Comparison of ENCODE assay signal across 1 cellular context in the genomic region with DNA sequence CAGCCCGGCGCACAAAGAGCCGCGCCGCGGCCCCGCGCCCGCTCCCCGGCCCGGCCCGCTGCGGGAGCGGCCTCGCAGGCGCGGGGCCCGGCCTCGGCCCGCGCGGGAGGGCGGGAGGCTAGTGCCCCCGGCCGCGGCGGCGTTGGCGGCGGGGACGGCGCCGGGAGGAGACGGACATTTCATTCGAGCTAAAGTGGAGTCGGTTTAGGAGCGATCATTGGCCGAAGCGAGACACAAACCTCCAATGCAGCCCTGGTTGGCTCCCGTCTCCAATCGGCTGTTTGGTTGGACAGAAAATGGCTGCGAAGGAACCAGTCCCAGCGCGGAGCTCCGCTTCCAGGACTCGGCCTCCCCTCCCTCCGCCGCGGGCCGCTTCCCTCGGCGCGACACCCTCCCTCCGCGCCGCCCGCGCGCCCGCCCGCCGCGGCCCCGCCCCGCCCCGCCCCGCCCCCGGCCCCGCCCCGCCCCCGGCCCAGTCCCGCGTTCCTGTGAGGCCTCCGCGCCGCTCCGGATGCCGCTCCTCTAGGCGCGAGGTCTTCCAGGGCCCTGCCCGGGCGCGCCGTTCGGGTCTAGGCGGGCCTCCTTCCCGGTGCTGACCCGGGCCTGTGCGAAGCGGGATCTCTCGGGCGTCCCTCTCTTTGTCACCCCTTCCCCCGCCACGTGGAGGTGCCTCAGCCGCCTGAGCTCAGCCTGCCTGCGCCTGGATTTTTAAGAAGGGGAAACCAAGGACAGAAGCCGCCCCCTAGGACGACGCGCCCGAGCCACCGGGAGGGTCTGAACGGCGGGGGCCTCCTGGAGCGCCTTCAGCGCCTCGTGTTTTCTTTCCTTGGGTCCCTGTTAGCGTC.
TF ChIP-seq lines count a peak whose summit lies in the region.

A gene (minus strand): TSS at position 309 of the 845 bp plus-strand sequence. CDS start 2,757 bp downstream, outside the sequence.

TF ChIP-seq in GM12878, 131 proteins besides CTCF, POLR2A, EP300 and RAD21 (continued from another document and continues in another):
- TF ChIP-seq RBBP5 (conservative IDR thresholded peaks at IDR 0.05): no peak
- TF ChIP-seq TCF3 (IDR thresholded peaks at IDR 0.05; ENCODE audit: borderline replicate concordance, insufficient read depth, low read depth, low read length): 0 out of 2 replicates have a peak, but pooled peaks have one; percentile 55
- TF ChIP-seq JUND (IDR thresholded peaks at IDR 0.05; ENCODE audit: low read depth, low read length): peak; percentile 98
- TF ChIP-seq NR2F1 (conservative IDR thresholded peaks at IDR 0.05): no peak
- TF ChIP-seq NFXL1 (IDR thresholded peaks at IDR 0.05; ENCODE audit: borderline replicate concordance): no peak
- TF ChIP-seq, protein P1, sequence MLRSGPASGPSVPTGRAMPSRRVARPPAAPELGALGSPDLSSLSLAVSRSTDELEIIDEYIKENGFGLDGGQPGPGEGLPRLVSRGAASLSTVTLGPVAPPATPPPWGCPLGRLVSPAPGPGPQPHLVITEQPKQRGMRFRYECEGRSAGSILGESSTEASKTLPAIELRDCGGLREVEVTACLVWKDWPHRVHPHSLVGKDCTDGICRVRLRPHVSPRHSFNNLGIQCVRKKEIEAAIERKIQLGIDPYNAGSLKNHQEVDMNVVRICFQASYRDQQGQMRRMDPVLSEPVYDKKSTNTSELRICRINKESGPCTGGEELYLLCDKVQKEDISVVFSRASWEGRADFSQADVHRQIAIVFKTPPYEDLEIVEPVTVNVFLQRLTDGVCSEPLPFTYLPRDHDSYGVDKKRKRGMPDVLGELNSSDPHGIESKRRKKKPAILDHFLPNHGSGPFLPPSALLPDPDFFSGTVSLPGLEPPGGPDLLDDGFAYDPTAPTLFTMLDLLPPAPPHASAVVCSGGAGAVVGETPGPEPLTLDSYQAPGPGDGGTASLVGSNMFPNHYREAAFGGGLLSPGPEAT (IDR thresholded peaks at IDR 0.05; ENCODE audit: low read depth): no peak
- peak; percentile 97 for TF ChIP-seq KAT2A (conservative IDR thresholded peaks at IDR 0.05; ENCODE audit: control insufficient read depth, low read depth, low read length)
- peak; percentile 48 for TF ChIP-seq HCFC1 (IDR thresholded peaks at IDR 0.05; ENCODE audit: low read length)
- TF ChIP-seq CBX5 (IDR thresholded peaks at IDR 0.05; ENCODE audit: low read depth): 0 out of 2 replicates have a peak, but pooled peaks have one; percentile 71
- no peak for TF ChIP-seq ZSCAN29 (IDR thresholded peaks at IDR 0.05)
- no peak for TF ChIP-seq NR2C2 (IDR thresholded peaks at IDR 0.05; ENCODE audit: borderline replicate concordance, control insufficient read depth, insufficient read length, low read depth)
- TF ChIP-seq HDAC6 (IDR thresholded peaks at IDR 0.05; ENCODE audit: unreplicated experiment): no peak
- TF ChIP-seq RELA (IDR thresholded peaks at IDR 0.05; ENCODE audit: borderline replicate concordance, partially characterized antibody): no peak
- TF ChIP-seq, protein P2, sequence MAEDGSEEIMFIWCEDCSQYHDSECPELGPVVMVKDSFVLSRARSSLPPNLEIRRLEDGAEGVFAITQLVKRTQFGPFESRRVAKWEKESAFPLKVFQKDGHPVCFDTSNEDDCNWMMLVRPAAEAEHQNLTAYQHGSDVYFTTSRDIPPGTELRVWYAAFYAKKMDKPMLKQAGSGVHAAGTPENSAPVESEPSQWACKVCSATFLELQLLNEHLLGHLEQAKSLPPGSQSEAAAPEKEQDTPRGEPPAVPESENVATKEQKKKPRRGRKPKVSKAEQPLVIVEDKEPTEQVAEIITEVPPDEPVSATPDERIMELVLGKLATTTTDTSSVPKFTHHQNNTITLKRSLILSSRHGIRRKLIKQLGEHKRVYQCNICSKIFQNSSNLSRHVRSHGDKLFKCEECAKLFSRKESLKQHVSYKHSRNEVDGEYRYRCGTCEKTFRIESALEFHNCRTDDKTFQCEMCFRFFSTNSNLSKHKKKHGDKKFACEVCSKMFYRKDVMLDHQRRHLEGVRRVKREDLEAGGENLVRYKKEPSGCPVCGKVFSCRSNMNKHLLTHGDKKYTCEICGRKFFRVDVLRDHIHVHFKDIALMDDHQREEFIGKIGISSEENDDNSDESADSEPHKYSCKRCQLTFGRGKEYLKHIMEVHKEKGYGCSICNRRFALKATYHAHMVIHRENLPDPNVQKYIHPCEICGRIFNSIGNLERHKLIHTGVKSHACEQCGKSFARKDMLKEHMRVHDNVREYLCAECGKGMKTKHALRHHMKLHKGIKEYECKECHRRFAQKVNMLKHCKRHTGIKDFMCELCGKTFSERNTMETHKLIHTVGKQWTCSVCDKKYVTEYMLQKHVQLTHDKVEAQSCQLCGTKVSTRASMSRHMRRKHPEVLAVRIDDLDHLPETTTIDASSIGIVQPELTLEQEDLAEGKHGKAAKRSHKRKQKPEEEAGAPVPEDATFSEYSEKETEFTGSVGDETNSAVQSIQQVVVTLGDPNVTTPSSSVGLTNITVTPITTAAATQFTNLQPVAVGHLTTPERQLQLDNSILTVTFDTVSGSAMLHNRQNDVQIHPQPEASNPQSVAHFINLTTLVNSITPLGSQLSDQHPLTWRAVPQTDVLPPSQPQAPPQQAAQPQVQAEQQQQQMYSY (CRISPR knock-in tag; IDR thresholded peaks at IDR 0.05): no peak
- peak; percentile 49 to 66; a peak in 2 of 3 replicates for TF ChIP-seq EGR1 (IDR thresholded peaks at IDR 0.05; ENCODE audit: borderline replicate concordance in 1 of 2, low read depth in 2 of 2, low read length in 2 of 2)
- peak; percentile 76; the same call in 1 of the 2 replicates for TF ChIP-seq CHD2 (IDR thresholded peaks at IDR 0.05; ENCODE audit: borderline replicate concordance, low read depth, low read length)
- TF ChIP-seq, protein P3, sequence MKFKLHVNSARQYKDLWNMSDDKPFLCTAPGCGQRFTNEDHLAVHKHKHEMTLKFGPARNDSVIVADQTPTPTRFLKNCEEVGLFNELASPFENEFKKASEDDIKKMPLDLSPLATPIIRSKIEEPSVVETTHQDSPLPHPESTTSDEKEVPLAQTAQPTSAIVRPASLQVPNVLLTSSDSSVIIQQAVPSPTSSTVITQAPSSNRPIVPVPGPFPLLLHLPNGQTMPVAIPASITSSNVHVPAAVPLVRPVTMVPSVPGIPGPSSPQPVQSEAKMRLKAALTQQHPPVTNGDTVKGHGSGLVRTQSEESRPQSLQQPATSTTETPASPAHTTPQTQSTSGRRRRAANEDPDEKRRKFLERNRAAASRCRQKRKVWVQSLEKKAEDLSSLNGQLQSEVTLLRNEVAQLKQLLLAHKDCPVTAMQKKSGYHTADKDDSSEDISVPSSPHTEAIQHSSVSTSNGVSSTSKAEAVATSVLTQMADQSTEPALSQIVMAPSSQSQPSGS (IDR thresholded peaks at IDR 0.05; ENCODE audit: low read length): no peak
- 0 out of 2 replicates have a peak, but pooled peaks have one; percentile 53 for TF ChIP-seq RUNX3 (IDR thresholded peaks at IDR 0.05; ENCODE audit: low read length)
- TF ChIP-seq BACH1 (IDR thresholded peaks at IDR 0.05; ENCODE audit: borderline replicate concordance): no peak
- TF ChIP-seq, protein P4, sequence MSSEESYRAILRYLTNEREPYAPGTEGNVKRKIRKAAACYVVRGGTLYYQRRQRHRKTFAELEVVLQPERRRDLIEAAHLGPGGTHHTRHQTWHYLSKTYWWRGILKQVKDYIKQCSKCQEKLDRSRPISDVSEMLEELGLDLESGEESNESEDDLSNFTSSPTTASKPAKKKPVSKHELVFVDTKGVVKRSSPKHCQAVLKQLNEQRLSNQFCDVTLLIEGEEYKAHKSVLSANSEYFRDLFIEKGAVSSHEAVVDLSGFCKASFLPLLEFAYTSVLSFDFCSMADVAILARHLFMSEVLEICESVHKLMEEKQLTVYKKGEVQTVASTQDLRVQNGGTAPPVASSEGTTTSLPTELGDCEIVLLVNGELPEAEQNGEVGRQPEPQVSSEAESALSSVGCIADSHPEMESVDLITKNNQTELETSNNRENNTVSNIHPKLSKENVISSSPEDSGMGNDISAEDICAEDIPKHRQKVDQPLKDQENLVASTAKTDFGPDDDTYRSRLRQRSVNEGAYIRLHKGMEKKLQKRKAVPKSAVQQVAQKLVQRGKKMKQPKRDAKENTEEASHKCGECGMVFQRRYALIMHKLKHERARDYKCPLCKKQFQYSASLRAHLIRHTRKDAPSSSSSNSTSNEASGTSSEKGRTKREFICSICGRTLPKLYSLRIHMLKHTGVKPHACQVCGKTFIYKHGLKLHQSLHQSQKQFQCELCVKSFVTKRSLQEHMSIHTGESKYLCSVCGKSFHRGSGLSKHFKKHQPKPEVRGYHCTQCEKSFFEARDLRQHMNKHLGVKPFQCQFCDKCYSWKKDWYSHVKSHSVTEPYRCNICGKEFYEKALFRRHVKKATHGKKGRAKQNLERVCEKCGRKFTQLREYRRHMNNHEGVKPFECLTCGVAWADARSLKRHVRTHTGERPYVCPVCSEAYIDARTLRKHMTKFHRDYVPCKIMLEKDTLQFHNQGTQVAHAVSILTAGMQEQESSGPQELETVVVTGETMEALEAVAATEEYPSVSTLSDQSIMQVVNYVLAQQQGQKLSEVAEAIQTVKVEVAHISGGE (CRISPR knock-in tag; IDR thresholded peaks at IDR 0.05): no peak
- peak; percentile 39; the same call in 1 of the 2 replicates for TF ChIP-seq CREM (IDR thresholded peaks at IDR 0.05; ENCODE audit: low read depth)
- TF ChIP-seq, protein P5, sequence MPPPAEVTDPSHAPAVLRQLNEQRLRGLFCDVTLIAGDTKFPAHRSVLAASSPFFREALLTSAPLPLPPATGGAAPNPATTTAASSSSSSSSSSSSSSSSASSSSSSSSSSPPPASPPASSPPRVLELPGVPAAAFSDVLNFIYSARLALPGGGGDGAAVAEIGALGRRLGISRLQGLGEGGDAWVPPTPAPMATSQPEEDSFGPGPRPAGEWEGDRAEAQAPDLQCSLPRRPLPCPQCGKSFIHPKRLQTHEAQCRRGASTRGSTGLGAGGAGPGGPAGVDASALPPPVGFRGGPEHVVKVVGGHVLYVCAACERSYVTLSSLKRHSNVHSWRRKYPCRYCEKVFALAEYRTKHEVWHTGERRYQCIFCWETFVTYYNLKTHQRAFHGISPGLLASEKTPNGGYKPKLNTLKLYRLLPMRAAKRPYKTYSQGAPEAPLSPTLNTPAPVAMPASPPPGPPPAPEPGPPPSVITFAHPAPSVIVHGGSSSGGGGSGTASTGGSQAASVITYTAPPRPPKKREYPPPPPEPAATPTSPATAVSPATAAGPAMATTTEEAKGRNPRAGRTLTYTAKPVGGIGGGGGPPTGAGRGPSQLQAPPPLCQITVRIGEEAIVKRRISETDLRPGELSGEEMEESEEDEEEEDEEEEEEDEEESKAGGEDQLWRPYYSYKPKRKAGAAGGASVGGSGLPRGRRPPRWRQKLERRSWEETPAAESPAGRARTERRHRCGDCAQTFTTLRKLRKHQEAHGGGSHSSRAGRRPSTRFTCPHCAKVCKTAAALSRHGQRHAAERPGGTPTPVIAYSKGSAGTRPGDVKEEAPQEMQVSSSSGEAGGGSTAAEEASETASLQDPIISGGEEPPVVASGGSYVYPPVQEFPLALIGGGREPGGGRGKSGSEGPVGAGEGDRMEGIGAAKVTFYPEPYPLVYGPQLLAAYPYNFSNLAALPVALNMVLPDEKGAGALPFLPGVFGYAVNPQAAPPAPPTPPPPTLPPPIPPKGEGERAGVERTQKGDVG (CRISPR knock-in tag; IDR thresholded peaks at IDR 0.05): no peak
- TF ChIP-seq, protein P6, sequence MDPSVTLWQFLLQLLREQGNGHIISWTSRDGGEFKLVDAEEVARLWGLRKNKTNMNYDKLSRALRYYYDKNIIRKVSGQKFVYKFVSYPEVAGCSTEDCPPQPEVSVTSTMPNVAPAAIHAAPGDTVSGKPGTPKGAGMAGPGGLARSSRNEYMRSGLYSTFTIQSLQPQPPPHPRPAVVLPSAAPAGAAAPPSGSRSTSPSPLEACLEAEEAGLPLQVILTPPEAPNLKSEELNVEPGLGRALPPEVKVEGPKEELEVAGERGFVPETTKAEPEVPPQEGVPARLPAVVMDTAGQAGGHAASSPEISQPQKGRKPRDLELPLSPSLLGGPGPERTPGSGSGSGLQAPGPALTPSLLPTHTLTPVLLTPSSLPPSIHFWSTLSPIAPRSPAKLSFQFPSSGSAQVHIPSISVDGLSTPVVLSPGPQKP (IDR thresholded peaks at IDR 0.05; ENCODE audit: low read depth, low read length): no peak
- no peak for TF ChIP-seq CEBPB (IDR thresholded peaks at IDR 0.05; ENCODE audit: borderline replicate concordance in 1 of 2, low read depth in 2 of 2, low read length in 2 of 2)
- no peak for TF ChIP-seq CHD4 (IDR thresholded peaks at IDR 0.05)
- no peak for TF ChIP-seq GABPA (IDR thresholded peaks at IDR 0.05; ENCODE audit: low read depth)
- peak; percentile 49; the same call in 1 of the 2 replicates for TF ChIP-seq SIN3A (IDR thresholded peaks at IDR 0.05; ENCODE audit: low read depth, low read length)
- peak; percentile 89 for TF ChIP-seq YY1 (IDR thresholded peaks at IDR 0.05; ENCODE audit: low read depth, low read length)
- TF ChIP-seq, protein P7, sequence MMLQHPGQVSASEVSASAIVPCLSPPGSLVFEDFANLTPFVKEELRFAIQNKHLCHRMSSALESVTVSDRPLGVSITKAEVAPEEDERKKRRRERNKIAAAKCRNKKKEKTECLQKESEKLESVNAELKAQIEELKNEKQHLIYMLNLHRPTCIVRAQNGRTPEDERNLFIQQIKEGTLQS (IDR thresholded peaks at IDR 0.05; ENCODE audit: borderline replicate concordance, extremely low read depth, low read depth, low read length): no peak
- no peak for TF ChIP-seq FOXK2 (IDR thresholded peaks at IDR 0.05)
- TF ChIP-seq SMAD1 (IDR thresholded peaks at IDR 0.05; ENCODE audit: low read depth, partially characterized antibody): no peak
- no peak for TF ChIP-seq KDM1A (IDR thresholded peaks at IDR 0.05; ENCODE audit: borderline replicate concordance)
- no peak for TF ChIP-seq EZH2 (IDR thresholded peaks at IDR 0.05; ENCODE audit: borderline replicate concordance, control insufficient read depth, low read depth, low read length)
- 0 out of 2 replicates have a peak, but pooled peaks have one; percentile 6 for TF ChIP-seq SMARCA5 (IDR thresholded peaks at IDR 0.05)
- TF ChIP-seq ZNF274 (IDR thresholded peaks at IDR 0.05; ENCODE audit: insufficient read depth, insufficient read length): no peak
